24 cellular contexts compared by ENCODE assay signal in the genomic region with DNA sequence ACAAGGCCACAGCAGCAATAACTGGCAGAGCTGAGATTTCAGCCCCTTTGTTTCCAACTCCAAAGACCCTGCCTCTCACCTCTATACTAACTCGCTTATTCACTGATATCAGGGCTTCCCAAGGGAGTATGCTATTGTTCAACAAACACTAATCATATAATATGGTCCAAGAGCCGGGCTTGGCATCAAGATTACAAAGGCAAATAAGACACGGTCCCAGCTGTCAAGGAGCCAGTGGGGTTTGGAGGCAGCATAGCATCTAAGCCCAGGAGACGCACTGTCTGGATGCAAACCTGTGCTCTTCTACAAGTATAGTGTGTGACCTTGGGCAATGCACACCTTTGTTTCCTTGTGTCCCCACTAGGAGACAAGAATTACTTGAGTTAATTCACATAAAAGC. TPM values are rescaled to one million over a fixed set of nuclear protein-coding genes. Genes with fewer than 3 reads are reported as not detected.
DNase-seq lines count a peak whose midpoint lies in the region; ATAC-seq and TF ChIP-seq lines count a peak whose summit lies in the region.
"Had no signal": no experiment of that assay in that cellular context is flagged by ENCODE, and none has a peak within 500 bp of the region (broad histone marks: within the 10 kb centered on the region; RNA-seq: fewer than 3 reads in every experiment).

No MANE protein-coding gene starts in this region.

- intact Hi-C loops in activated CD4-positive, alpha-beta T cell treated with anti-CD3 and anti-CD28 coated beads for 36 hours (cut with DNase I, micrococcal nuclease), result loop anchor here in 1 of 2 experiments (2.0 kb wide), 1 partner anchor 27 kb away; no protein-coding TSS in a partner anchor

- DNase-seq in D341Med (ENCODE audit: low spot score), result peak; percentile 83
- peak; percentile 35 for DNase-seq in NCI-H1092 treated with DMSO at 0.1 percent for 48 hours (lab: John Stamatoyannopoulos, UW)
- DNase-seq in NCI-H82 treated with DMSO at 0.1 percent for 48 hours (lab: John Stamatoyannopoulos, UW; ENCODE audit: unreplicated experiment), result peak; percentile 46
- DNase-seq in progenitor cell of endocrine pancreas (ENCODE audit: low spot score, unreplicated experiment), result no peak
- DNase-seq in T-helper 1 cell, result no peak
- no peak for DNase-seq in brain microvascular endothelial cell
- DNase-seq in activated CD4-positive, alpha-beta T cell treated with anti-CD3 and anti-CD28 coated beads for 36 hours, result no peak
- DNase-seq: DMS79, MM.1S, NCI-H1048, NCI-H2029 treated with DMSO at 0.1 percent for 48 hours, NCI-H446 treated with DMSO at 0.1 percent for 48 hours, NCI-H748 treated with DMSO at 0.1 percent for 48 hours, RPMI8226, SHP77, SW 1271, T-helper 2 cell had no signal

- H3K4me3 ChIP-seq in brain microvascular endothelial cell (ENCODE audit: low read depth, low read length), result no peak overlapping the region
- H3K4me3 ChIP-seq: GM23338, HAP-1, K562 had no signal

- peaks cover 9% of the 10 kb centered on the region for H3K4me1 Mint-ChIP-seq in progenitor cell of endocrine pancreas (ENCODE audit: low read depth)
- peaks cover 6% of the 10 kb centered on the region for H3K4me1 Mint-ChIP-seq in activated CD4-positive, alpha-beta T cell treated with anti-CD3 and anti-CD28 coated beads for 36 hours
- H3K4me1 Mint-ChIP-seq: B cell, GM23338 had no signal

- no peak overlapping the region for H3K4me3 Mint-ChIP-seq in progenitor cell of endocrine pancreas (ENCODE audit: low read depth)
- no peak overlapping the region for H3K4me3 Mint-ChIP-seq in activated CD4-positive, alpha-beta T cell treated with anti-CD3 and anti-CD28 coated beads for 36 hours
- H3K4me3 Mint-ChIP-seq: B cell, CD14-positive monocyte, GM23338 had no signal

- H3K27me3 ChIP-seq in brain microvascular endothelial cell (replicated peaks), result no peaks in the 10 kb centered on the region

- H3K36me3 Mint-ChIP-seq in progenitor cell of endocrine pancreas (ENCODE audit: insufficient read depth), result peaks cover 39% of the 10 kb centered on the region
- peaks cover 27% of the 10 kb centered on the region for H3K36me3 Mint-ChIP-seq in activated CD4-positive, alpha-beta T cell treated with anti-CD3 and anti-CD28 coated beads for 36 hours (ENCODE audit: low read depth)

- no peaks in the 10 kb centered on the region for H3K36me3 ChIP-seq in brain microvascular endothelial cell (replicated peaks)

- POLR2A ChIA-PET in activated CD4-positive, alpha-beta T cell treated with anti-CD3 and anti-CD28 coated beads for 36 hours (lab: Charles Lee), result no interaction called here

- no peak for ATAC-seq in activated CD4-positive, alpha-beta T cell treated with anti-CD3 and anti-CD28 coated beads for 36 hours
- ATAC-seq: GM23338, HepG2, K562 had no signal

- in situ Hi-C loops in brain microvascular endothelial cell (cut with HindIII; ENCODE audit: low pct_ligation_motif_present, low sequenced_read_pairs), result no loop called here

- H3K9me3 Mint-ChIP-seq in progenitor cell of endocrine pancreas (ENCODE audit: low read depth), result peaks cover 8% of the 10 kb centered on the region
- H3K9me3 Mint-ChIP-seq in activated CD4-positive, alpha-beta T cell treated with anti-CD3 and anti-CD28 coated beads for 36 hours (ENCODE audit: low read depth), result peaks cover 3% of the 10 kb centered on the region

- TF ChIP-seq CTCF in progenitor cell of endocrine pancreas (IDR thresholded peaks at IDR 0.05; ENCODE audit: unreplicated experiment) (no peak), brain microvascular endothelial cell (IDR thresholded peaks at IDR 0.05; ENCODE audit: low read depth, low read length, missing control alignments) (no peak)

- H3K27ac Mint-ChIP-seq in progenitor cell of endocrine pancreas, result peak overlapping the region; percentile 17
- no peak overlapping the region for H3K27ac Mint-ChIP-seq in activated CD4-positive, alpha-beta T cell treated with anti-CD3 and anti-CD28 coated beads for 36 hours
- H3K27ac Mint-ChIP-seq: B cell, GM23338 had no signal

- no peak overlapping the region for H3K27ac ChIP-seq in brain microvascular endothelial cell
- H3K27ac ChIP-seq: HL-60 had no signal

- H3K27me3 Mint-ChIP-seq in progenitor cell of endocrine pancreas, result no peaks in the 10 kb centered on the region
- H3K27me3 Mint-ChIP-seq in activated CD4-positive, alpha-beta T cell treated with anti-CD3 and anti-CD28 coated beads for 36 hours, result no peaks in the 10 kb centered on the region
- H3K27me3 Mint-ChIP-seq: B cell had no signal

- CTCF ChIA-PET in activated CD4-positive, alpha-beta T cell treated with anti-CD3 and anti-CD28 coated beads for 36 hours (lab: Charles Lee), result interaction anchor here (0.6 kb wide), 1 partner anchor 8 kb away, joined by 3 read pairs; no protein-coding TSS in a partner anchor

RNA-seq across cellular contexts. Expression of a gene that starts 28.7 kb away (rescaled TPM):
- 136 and 146 TPM in 2 replicates for total RNA-seq in progenitor cell of endocrine pancreas
- 10 to 100 TPM; 31.0 to 37.6 TPM for total RNA-seq in activated CD4-positive, alpha-beta T cell treated with anti-CD3 and anti-CD28 coated beads for 36 hours

Comparison
In these comparisons a context has a peak if more than half of its experiments do, and no peak if none do; other contexts are left out.
1. DNase-seq: peak in D341Med (single experiment), NCI-H1092 treated with DMSO at 0.1 percent for 48 hours (single experiment) and NCI-H82 treated with DMSO at 0.1 percent for 48 hours (single experiment); none in progenitor cell of endocrine pancreas (single experiment), T-helper 1 cell (0 of 5), brain microvascular endothelial cell (single experiment) and activated CD4-positive, alpha-beta T cell treated with anti-CD3 and anti-CD28 coated beads for 36 hours (single experiment).